ENCODE assay signal across 24 cellular contexts in genomic region chr19:38545596-38545995, GRCh38.
DNase-seq lines count a peak whose midpoint lies in the region; ATAC-seq and TF ChIP-seq lines count a peak whose summit lies in the region.
"Had no signal": no experiment of that assay in that cellular context is flagged by ENCODE, and none has a peak within 500 bp of the region (broad histone marks: within the 10 kb centered on the region; RNA-seq: fewer than 3 reads in every experiment).

No MANE protein-coding gene starts in this region.

- H3K27ac ChIP-seq in breast epithelium, result no peak overlapping the region
- peak overlapping the region; percentile 46 for H3K27ac ChIP-seq in RWPE1
- H3K27ac ChIP-seq: BLaER1, foreskin keratinocyte, left lung, SJCRH30 had no signal

- no peaks in the 10 kb centered on the region for H3K36me3 ChIP-seq in breast epithelium
- H3K36me3 ChIP-seq: BLaER1, left lung had no signal

- DNase-seq in MCF 10A (ENCODE audit: unreplicated experiment) (no peak), breast epithelium (ENCODE audit: low spot score in 2 of 2) (no peak), RWPE1 (ENCODE audit: low spot score) (no peak), fibroblast of pulmonary artery (ENCODE audit: low read depth) (peak; percentile 14), NCI-H82 treated with DMSO at 0.1 percent for 48 hours (lab: John Stamatoyannopoulos, UW; ENCODE audit: unreplicated experiment) (no peak), hippocampal formation (lab: John Stamatoyannopoulos, UW) (no peak)
- no peak for DNase-seq in activated naive CD4-positive, alpha-beta T cell treated with anti-CD3 and anti-CD28 coated beads, Interleukin-2, amount 10 ng/mL, durations not matched to agents 7 days and 5 days
- DNase-seq: activated CD4-positive, alpha-beta T cell treated with anti-CD3 and anti-CD28 coated beads, Interleukin-2, amount 50 U/mL, for 1 hour; activated CD8-positive, alpha-beta memory T cell treated with anti-CD3 and anti-CD28 coated beads, Interleukin-2, amount 50 U/mL, for 48 hours; activated naive CD8-positive, alpha-beta T cell treated with anti-CD3 and anti-CD28 coated beads, Interleukin-2, amount 10 ng/mL, durations not matched to agents 7 days and 5 days; cerebellar nuclear complex; naive thymus-derived CD4-positive, alpha-beta T cell; NCI-H1436; NCI-H2107; NCI-H446; occipital lobe; SJCRH30 had no signal

- ATAC-seq in GM21447 (IDR thresholded peaks at IDR 0.05; ENCODE audit: unreplicated experiment), result no peak
- ATAC-seq: foreskin keratinocyte; HCT116; left lung; naive thymus-derived CD4-positive, alpha-beta T cell had no signal

- no peaks in the 10 kb centered on the region for H3K9me3 Mint-ChIP-seq in MCF 10A (ENCODE audit: unreplicated experiment)
- H3K9me3 Mint-ChIP-seq in activated naive CD4-positive, alpha-beta T cell treated with anti-CD3 and anti-CD28 coated beads, Interleukin-2, amount 10 ng/mL, durations not matched to agents 7 days and 5 days, result peaks cover 5% of the 10 kb centered on the region
- H3K9me3 Mint-ChIP-seq: T-helper 1 cell treated with Interleukin-12 subunit alpha and Interleukin-12 subunit beta and Interleukin-4 antibody, amounts not matched to agents 30 μg/mL and 1 μg/mL, for 36 hours had no signal

- H3K27ac Mint-ChIP-seq in MCF 10A (ENCODE audit: low read depth, unreplicated experiment), result peak overlapping the region; percentile 42
- no peak overlapping the region for H3K27ac Mint-ChIP-seq in activated naive CD4-positive, alpha-beta T cell treated with anti-CD3 and anti-CD28 coated beads, Interleukin-2, amount 10 ng/mL, durations not matched to agents 7 days and 5 days

- no peaks in the 10 kb centered on the region for H3K4me1 ChIP-seq in breast epithelium
- H3K4me1 ChIP-seq: foreskin keratinocyte, SJCRH30 had no signal

- no peaks in the 10 kb centered on the region for H3K27me3 Mint-ChIP-seq in MCF 10A (ENCODE audit: insufficient read depth, unreplicated experiment)
- H3K27me3 Mint-ChIP-seq in activated naive CD4-positive, alpha-beta T cell treated with anti-CD3 and anti-CD28 coated beads, Interleukin-2, amount 10 ng/mL, durations not matched to agents 7 days and 5 days, result peaks cover 6% of the 10 kb centered on the region

- POLR2A ChIA-PET in MCF 10A (lab: Yijun Ruan, JAX) (interaction anchor here (1.0 to 3.8 kb wide), 5 partner anchors 9 to 138 kb away, joined by 3 to 53 read pairs (median 16); partner anchors contain the start of genes ACTN4, EIF3K and MAP4K1), RWPE1 (lab: Yijun Ruan, JAX; ENCODE audit: low non-redundant PET) (no interaction called here)

- TF ChIP-seq POLR2A in breast epithelium (IDR thresholded peaks at IDR 0.05), result no peak

- peaks cover 12% of the 10 kb centered on the region for H3K4me1 Mint-ChIP-seq in MCF 10A (ENCODE audit: insufficient read depth, unreplicated experiment)
- H3K4me1 Mint-ChIP-seq in activated naive CD4-positive, alpha-beta T cell treated with anti-CD3 and anti-CD28 coated beads, Interleukin-2, amount 10 ng/mL, durations not matched to agents 7 days and 5 days, result peaks cover 29% of the 10 kb centered on the region

- CTCF ChIA-PET in MCF 10A (lab: Yijun Ruan, JAX) (interaction anchor here (0.6 to 2.8 kb wide), 18 partner anchors 14 to 781 kb away, joined by 3 to 37 read pairs (median 4); partner anchors contain the start of genes ACTN4, EIF3K and MAP4K1), RWPE1 (lab: Yijun Ruan, JAX) (interaction anchor here (0.7 to 1.1 kb wide), 4 partner anchors 72 to 94 kb away, joined by 3 to 7 read pairs (median 4); partner anchors contain the start of genes EIF3K and MAP4K1)
- CTCF ChIA-PET in activated naive CD4-positive, alpha-beta T cell treated with anti-CD3 and anti-CD28 coated beads, Interleukin-2, amount 10 ng/mL, durations not matched to agents 7 days and 5 days (lab: Charles Lee), result interaction anchor here (0.6 to 2.6 kb wide), 8 partner anchors 8 to 354 kb away, joined by 3 to 21 read pairs (median 10); partner anchors contain the start of genes NFKBIB and SIRT2

- TF ChIP-seq CTCF in MCF 10A (IDR thresholded peaks at IDR 0.05; ENCODE audit: unreplicated experiment) (no peak), breast epithelium (IDR thresholded peaks at IDR 0.05) (no peak), RWPE1 (conservative IDR thresholded peaks at IDR 0.05; ENCODE audit: low read depth) (no peak), fibroblast of pulmonary artery (IDR thresholded peaks at IDR 0.05; ENCODE audit: low read length, missing control alignments) (no peak)

- no peaks in the 10 kb centered on the region for H3K27me3 ChIP-seq in breast epithelium
- H3K27me3 ChIP-seq: BLaER1, foreskin keratinocyte, left lung, SJCRH30 had no signal

- H3K36me3 Mint-ChIP-seq in MCF 10A (ENCODE audit: insufficient read depth, unreplicated experiment), result peaks cover 8% of the 10 kb centered on the region
- peaks cover 2% of the 10 kb centered on the region for H3K36me3 Mint-ChIP-seq in activated naive CD4-positive, alpha-beta T cell treated with anti-CD3 and anti-CD28 coated beads, Interleukin-2, amount 10 ng/mL, durations not matched to agents 7 days and 5 days

- no TSS peak for BruUV-seq in MCF 10A (replicated peaks; lab: Mats Ljungman, UMichigan)

- intact Hi-C loops in MCF 10A (cut with micrococcal nuclease) (no loop called here), breast epithelium (cut with DNase I; ENCODE audit: low total_unique reads) (loop anchor here (5.0 kb wide), 1 partner anchor 52 kb away; no protein-coding TSS in a partner anchor)

- no peaks in the 10 kb centered on the region for H3K9me3 ChIP-seq in breast epithelium
- H3K9me3 ChIP-seq: BLaER1, left lung, SJCRH30 had no signal

- H3K4me3 Mint-ChIP-seq in MCF 10A (ENCODE audit: unreplicated experiment), result no peak overlapping the region
- H3K4me3 Mint-ChIP-seq in activated naive CD4-positive, alpha-beta T cell treated with anti-CD3 and anti-CD28 coated beads, Interleukin-2, amount 10 ng/mL, durations not matched to agents 7 days and 5 days, result no peak overlapping the region
- H3K4me3 Mint-ChIP-seq: activated naive CD8-positive, alpha-beta T cell treated with anti-CD3 and anti-CD28 coated beads, Interleukin-2, amount 10 ng/mL, durations not matched to agents 7 days and 5 days; naive thymus-derived CD4-positive, alpha-beta T cell; T-helper 1 cell treated with Interleukin-12 subunit alpha and Interleukin-12 subunit beta and Interleukin-4 antibody, amounts not matched to agents 30 μg/mL and 1 μg/mL, for 36 hours had no signal

- H3K4me3 ChIP-seq in breast epithelium, result no peak overlapping the region
- no peak overlapping the region for H3K4me3 ChIP-seq in fibroblast of pulmonary artery (replicated peaks; ENCODE audit: low read depth, low read length)
- H3K4me3 ChIP-seq: BLaER1, left lung, PC-9, SJCRH30 had no signal
